ENCODE assay signal across 10 cellular contexts in the genomic region with DNA sequence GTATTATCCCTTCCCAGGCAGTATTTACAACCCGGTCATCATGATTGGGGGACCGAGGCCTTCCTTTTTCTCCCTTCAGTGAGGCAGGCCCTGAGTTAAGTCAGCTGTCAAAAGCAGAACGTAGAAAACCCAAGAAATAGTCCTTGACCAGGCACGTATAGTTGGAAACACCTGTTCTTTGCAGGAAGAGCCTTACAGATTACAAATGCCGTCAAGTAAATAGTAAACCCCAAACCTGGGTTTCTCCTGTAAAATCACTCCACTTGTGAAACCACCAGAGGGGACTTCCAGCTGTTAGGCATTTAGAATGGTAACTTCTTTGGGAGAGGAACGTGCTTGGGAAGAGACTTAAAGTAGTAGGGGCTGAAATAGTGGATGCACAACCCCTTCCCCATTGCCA. TPM values are rescaled to one million over a fixed set of nuclear protein-coding genes. Genes with fewer than 3 reads are reported as not detected.
DNase-seq lines count a peak whose midpoint lies in the region; ATAC-seq and TF ChIP-seq lines count a peak whose summit lies in the region.
"Had no signal": no experiment of that assay in that cellular context is flagged by ENCODE, and none has a peak within 500 bp of the region (broad histone marks: within the 10 kb centered on the region; RNA-seq: fewer than 3 reads in every experiment).

No MANE protein-coding gene starts in this region.

- H2AK5ac ChIP-seq in mesendoderm (ENCODE audit: low read length), result no peak overlapping the region

- no peak overlapping the region for H3K27ac ChIP-seq in mesendoderm (ENCODE audit: low read depth, low read length)
- H3K27ac ChIP-seq in thyroid gland, result peak overlapping the region; percentile 90 to 97 (median 96)

- H3K4me3 Mint-ChIP-seq in activated naive CD4-positive, alpha-beta T cell treated with anti-CD3 and anti-CD28 coated beads for 36 hours, result peak overlapping the region; percentile 34
- peak overlapping the region; percentile 76 for H3K4me3 Mint-ChIP-seq in activated naive CD8-positive, alpha-beta T cell

- no CpG with 5 or more reads among the region's 6 CpGs for WGBS in mesendoderm (ENCODE audit: extremely low coverage, insufficient coverage, low lambda C conversion rate)
- 86 to 93% methylated on average over 6 of the region's 6 CpGs for WGBS in thyroid gland, 2 donors

- peaks cover 29% of the 10 kb centered on the region for H3K79me2 ChIP-seq in mesendoderm (ENCODE audit: control insufficient read depth, insufficient read depth, low read length)

- TF ChIP-seq CTCF in thyroid gland (IDR thresholded peaks at IDR 0.05), result no peak

- no peak for ATAC-seq in HG02571 (IDR thresholded peaks at IDR 0.05; ENCODE audit: unreplicated experiment)
- no peak for ATAC-seq in HG03439 (IDR thresholded peaks at IDR 0.05; ENCODE audit: unreplicated experiment)
- no peak for ATAC-seq in HG02840 (IDR thresholded peaks at IDR 0.05; ENCODE audit: low FRiP score, unreplicated experiment)

- no peak overlapping the region for H3K4ac ChIP-seq in mesendoderm (ENCODE audit: low read depth, low read length)

- CTCF ChIA-PET in activated naive CD4-positive, alpha-beta T cell treated with anti-CD3 and anti-CD28 coated beads for 36 hours (lab: Charles Lee), result no interaction called here

- peaks cover 22% of the 10 kb centered on the region for H3K4me1 Mint-ChIP-seq in activated naive CD4-positive, alpha-beta T cell treated with anti-CD3 and anti-CD28 coated beads for 36 hours (ENCODE audit: low read depth)
- H3K4me1 Mint-ChIP-seq in activated naive CD8-positive, alpha-beta T cell (ENCODE audit: low read depth), result peaks cover 17% of the 10 kb centered on the region

- H4K5ac ChIP-seq in mesendoderm (ENCODE audit: low read length), result no peak overlapping the region

- H2BK15ac ChIP-seq in mesendoderm (replicated peaks; ENCODE audit: low read depth), result no peak overlapping the region

- H3K23ac ChIP-seq in mesendoderm (ENCODE audit: low read length), result no peak overlapping the region

- no peak overlapping the region for H2BK120ac ChIP-seq in mesendoderm (ENCODE audit: low read depth, low read length)

- peak overlapping the region; percentile 90 for H3K56ac ChIP-seq in mesendoderm (ENCODE audit: low read length)

- no peak overlapping the region for H3K4me2 ChIP-seq in mesendoderm (ENCODE audit: low read length)

- no peak for DNase-seq in activated naive CD4-positive, alpha-beta T cell treated with anti-CD3 and anti-CD28 coated beads for 36 hours
- no peak for DNase-seq in activated naive CD4-positive, alpha-beta T cell treated with Interleukin-2 at 50 U/mL for 16 hours
- no peak for DNase-seq in mesendoderm
- DNase-seq in thyroid gland, result no peak
- DNase-seq: amniotic stem cell, SW 1271 had no signal

- H3K9me3 Mint-ChIP-seq in activated naive CD4-positive, alpha-beta T cell treated with anti-CD3 and anti-CD28 coated beads for 36 hours, result peaks cover 2% of the 10 kb centered on the region
- no peaks in the 10 kb centered on the region for H3K9me3 Mint-ChIP-seq in activated naive CD8-positive, alpha-beta T cell (ENCODE audit: low read depth)

- H3K36me3 ChIP-seq in mesendoderm (ENCODE audit: control insufficient read depth, insufficient read depth, low read length), result no peaks in the 10 kb centered on the region
- no peaks in the 10 kb centered on the region for H3K36me3 ChIP-seq in thyroid gland

- H3K4me1 ChIP-seq in mesendoderm (ENCODE audit: control insufficient read depth, low read depth, low read length) (peaks cover 7% of the 10 kb centered on the region), thyroid gland (peaks cover 27 to 29% of the 10 kb centered on the region in 2 donors)

- no peak overlapping the region for H3K9ac ChIP-seq in mesendoderm (ENCODE audit: low read length)

- H3K27me3 ChIP-seq in mesendoderm (ENCODE audit: insufficient read depth, low read length, poor library complexity), result no peaks in the 10 kb centered on the region
- H3K27me3 ChIP-seq in thyroid gland, result no peaks in the 10 kb centered on the region

- H3K27me3 Mint-ChIP-seq in activated naive CD4-positive, alpha-beta T cell treated with anti-CD3 and anti-CD28 coated beads for 36 hours (ENCODE audit: low read depth), result no peaks in the 10 kb centered on the region
- peaks cover 1% of the 10 kb centered on the region for H3K27me3 Mint-ChIP-seq in activated naive CD8-positive, alpha-beta T cell

- H3K27ac Mint-ChIP-seq in activated naive CD4-positive, alpha-beta T cell treated with anti-CD3 and anti-CD28 coated beads for 36 hours, result peak overlapping the region; percentile 27
- no peak overlapping the region for H3K27ac Mint-ChIP-seq in activated naive CD8-positive, alpha-beta T cell

- no peaks in the 10 kb centered on the region for H3K9me3 ChIP-seq in thyroid gland

- intact Hi-C loops in activated naive CD4-positive, alpha-beta T cell treated with anti-CD3 and anti-CD28 coated beads for 36 hours (cut with micrococcal nuclease), result loop anchor here (5.0 kb wide), 2 partner anchors 94 to 316 kb away; no protein-coding TSS in a partner anchor
- intact Hi-C loops in thyroid gland (cut with DNase I), result loop anchor here (10.0 kb wide), 1 partner anchor 137 kb away; a partner anchor contains a TSS

- H2BK5ac ChIP-seq in mesendoderm (ENCODE audit: low read length), result no peak overlapping the region

- peaks cover 4% of the 10 kb centered on the region for H3K79me1 ChIP-seq in mesendoderm (ENCODE audit: low read length)

- H4K8ac ChIP-seq in mesendoderm (ENCODE audit: low read depth, low read length), result no peak overlapping the region

- peaks cover 9% of the 10 kb centered on the region for H3K36me3 Mint-ChIP-seq in activated naive CD4-positive, alpha-beta T cell treated with anti-CD3 and anti-CD28 coated beads for 36 hours (ENCODE audit: low read depth)
- peaks cover 9% of the 10 kb centered on the region for H3K36me3 Mint-ChIP-seq in activated naive CD8-positive, alpha-beta T cell

- H3K18ac ChIP-seq in mesendoderm (ENCODE audit: low read length), result peak overlapping the region; percentile 34

- no peak overlapping the region for H3K4me3 ChIP-seq in mesendoderm (ENCODE audit: low read length)
- no peak overlapping the region for H3K4me3 ChIP-seq in thyroid gland (replicated peaks in 1 of 3)

- no peak for TF ChIP-seq POLR2A in thyroid gland (IDR thresholded peaks at IDR 0.05)

RNA-seq across cellular contexts. Expression of a gene that starts 1.0 kb away (rescaled TPM):
- 10 to 100 TPM; 45.2 to 46.1 TPM for total RNA-seq in activated naive CD4-positive, alpha-beta T cell treated with anti-CD3 and anti-CD28 coated beads for 36 hours
- 25.5 TPM for polyA plus RNA-seq in mesendoderm (2013, experiment 1 of 2)
- polyA plus RNA-seq in mesendoderm (2013, experiment 2 of 2), result 24.7 TPM
- 10 to 100 TPM; 84.7 to 99.3 (median 94.5) TPM for total RNA-seq in thyroid gland

RNA-seq across cellular contexts. Expression of a gene that starts 39.4 kb away (rescaled TPM):
- 1 to 10 TPM; 1.7 to 3.4 TPM for total RNA-seq in activated naive CD4-positive, alpha-beta T cell treated with anti-CD3 and anti-CD28 coated beads for 36 hours
- polyA plus RNA-seq in mesendoderm (2013, experiment 1 of 2), result 0.48 TPM
- 0.76 TPM for polyA plus RNA-seq in mesendoderm (2013, experiment 2 of 2)
- 10 to 100 TPM in 3 of 4 donors, 1 to 10 TPM in 1; 7.8 to 19.9 (median 12.8) TPM for total RNA-seq in thyroid gland

RNA-seq across cellular contexts. Expression of a gene that starts 56.6 kb away (rescaled TPM):
- 10 to 100 TPM; 20.6 to 21.7 TPM for total RNA-seq in activated naive CD4-positive, alpha-beta T cell treated with anti-CD3 and anti-CD28 coated beads for 36 hours
- 8.8 TPM for polyA plus RNA-seq in mesendoderm (2013, experiment 1 of 2)
- polyA plus RNA-seq in mesendoderm (2013, experiment 2 of 2), result 9.7 TPM
- 10 to 100 TPM in 3 of 4 donors, 1 to 10 TPM in 1; 9.7 to 31.6 (median 22.4) TPM for total RNA-seq in thyroid gland
